In genomic region chr20:12614764-12615163, GRCh38 we compare ENCODE assay signal across 28 cellular contexts.
"Had no signal": no experiment of that assay in that cellular context is flagged by ENCODE, and none has a peak within 500 bp of the region (broad histone marks: within the 10 kb centered on the region; RNA-seq: fewer than 3 reads in every experiment).

No MANE protein-coding gene starts in this region.

- H3K36me3 ChIP-seq: stomach, suprapubic skin, thoracic aorta, thyroid gland, tibial artery, tibial nerve, transverse colon, upper lobe of left lung, upper lobe of right lung, uterus, vagina had no signal

- H3K4me1 Mint-ChIP-seq: stimulated activated effector memory CD8-positive, alpha-beta T cell treated with anti-CD3 and anti-CD28 coated beads, Interleukin-12 subunit alpha, Interleukin-12 subunit beta, amount 100 ng/mL, for 72 hours; stimulated activated memory B cell treated with anti-CD40 and anti-IgM and Interleukin-4, amounts not matched to agents 10 μg/mL and 1 μg/mL and 100 μg/mL, for 72 hours; stimulated activated naive B cell treated with anti-CD40 and anti-IgM and Interleukin-4, amounts not matched to agents 10 μg/mL and 1 μg/mL and 100 μg/mL, for 72 hours; stimulated activated naive CD8-positive, alpha-beta T cell treated with anti-CD3 and anti-CD28 coated beads, Interleukin-15, amount 100 ng/mL, for 72 hours had no signal

- H3K27me3 ChIP-seq: stomach, suprapubic skin, testis, thyroid gland, tibial artery, tibial nerve, transverse colon, upper lobe of left lung, upper lobe of right lung, uterus, vagina had no signal

- H3K4me1 ChIP-seq: stomach, suprapubic skin, testis, thyroid gland, tibial artery, tibial nerve, transverse colon, upper lobe of left lung, upper lobe of right lung, uterus, vagina had no signal

- H3K27ac ChIP-seq: stomach, suprapubic skin, testis, thoracic aorta, thyroid gland, tibial artery, tibial nerve, transverse colon, upper lobe of left lung, upper lobe of right lung, uterus, vagina had no signal

- DNase-seq: stimulated activated CD4-positive, alpha-beta T cell treated with anti-CD3 and anti-CD28 coated beads, Interleukin-2, amount 100 ng/mL, for 48 hours; stimulated activated CD4-positive, alpha-beta T cell treated with anti-CD3 and anti-CD28 coated beads, Interleukin-4, amount 100 ng/mL, for 1 hour; stimulated activated CD4-positive, alpha-beta T cell treated with anti-CD3 and anti-CD28 coated beads, Interleukin-4, amount 100 ng/mL, for 24 hours; stimulated activated CD4-positive, alpha-beta T cell treated with anti-CD3 and anti-CD28 coated beads, Interleukin-4, amount 100 ng/mL, for 4 hours; stimulated activated CD8-positive, alpha-beta memory T cell treated with anti-CD3 and anti-CD28 coated beads, Interleukin-4, amount 100 ng/mL, for 48 hours; stimulated activated naive B cell treated with anti-CD40 and anti-IgM and Interleukin-4, amounts not matched to agents 10 μg/mL and 1 μg/mL and 100 μg/mL, for 72 hours; stimulated activated naive CD4-positive, alpha-beta T cell; stimulated activated naive CD4-positive, alpha-beta T cell treated with Interleukin-2 at 50 U/mL for 16 hours; stimulated activated naive CD8-positive, alpha-beta T cell treated with anti-CD3 and anti-CD28 coated beads, Interleukin-15, amount 100 ng/mL, for 72 hours; stimulated activated naive CD8-positive, alpha-beta T cell treated with anti-CD3 and anti-CD28 coated beads, Interleukin-15, Interleukin-2, amounts not matched to agents 100 U/mL and 50 U/mL, for 24 hours; stomach; substantia nigra; testis; thyroid gland; tibial artery; transverse colon; trophoblast cell; upper lobe of left lung; upper lobe of right lung; uterus had no signal

- H3K9me3 ChIP-seq: testis, thoracic aorta, thyroid gland, tibial artery, upper lobe of left lung, upper lobe of right lung, uterus, vagina had no signal

- H3K9me3 Mint-ChIP-seq: type B pancreatic cell had no signal

- H3K4me3 Mint-ChIP-seq: stimulated activated effector memory CD8-positive, alpha-beta T cell treated with anti-CD3 and anti-CD28 coated beads, Interleukin-12 subunit alpha, Interleukin-12 subunit beta, amount 100 ng/mL, for 72 hours; stimulated activated memory B cell treated with anti-CD40 and anti-IgM and Interleukin-4, amounts not matched to agents 10 μg/mL and 1 μg/mL and 100 μg/mL, for 72 hours; stimulated activated naive B cell treated with anti-CD40 and anti-IgM and Interleukin-4, amounts not matched to agents 10 μg/mL and 1 μg/mL and 100 μg/mL, for 72 hours; stimulated activated naive CD8-positive, alpha-beta T cell treated with anti-CD3 and anti-CD28 coated beads, Interleukin-15, amount 100 ng/mL, for 72 hours; stimulated activated naive CD8-positive, alpha-beta T cell treated with anti-CD3 and anti-CD28 coated beads, Interleukin-15, Interleukin-2, amounts not matched to agents 100 ng/mL and 50 ng/mL, for 24 hours; type B pancreatic cell had no signal

- ATAC-seq: stimulated activated effector memory CD8-positive, alpha-beta T cell treated with anti-CD3 and anti-CD28 coated beads, Interleukin-12 subunit alpha, Interleukin-12 subunit beta, amount 100 ng/mL, for 72 hours; stimulated activated memory B cell treated with anti-CD40 and anti-IgM and Interleukin-4, amounts not matched to agents 10 μg/mL and 1 μg/mL and 100 μg/mL, for 72 hours; stimulated activated naive B cell treated with anti-CD40 and anti-IgM and Interleukin-4, amounts not matched to agents 10 μg/mL and 1 μg/mL and 100 μg/mL, for 72 hours; stimulated activated naive CD8-positive, alpha-beta T cell treated with anti-CD3 and anti-CD28 coated beads, Interleukin-15, amount 100 ng/mL, for 72 hours; stimulated activated naive CD8-positive, alpha-beta T cell treated with anti-CD3 and anti-CD28 coated beads, Interleukin-15, Interleukin-2, amounts not matched to agents 100 U/mL and 50 U/mL, for 24 hours; upper lobe of right lung had no signal

- H3K4me3 ChIP-seq: stomach, suprapubic skin, testis, thoracic aorta, thyroid gland, tibial artery, tibial nerve, transverse colon, upper lobe of left lung, upper lobe of right lung, uterus, vagina had no signal

- H3K36me3 Mint-ChIP-seq: stimulated activated effector memory CD8-positive, alpha-beta T cell treated with anti-CD3 and anti-CD28 coated beads, Interleukin-12 subunit alpha, Interleukin-12 subunit beta, amount 100 ng/mL, for 72 hours; stimulated activated memory B cell treated with anti-CD40 and anti-IgM and Interleukin-4, amounts not matched to agents 10 μg/mL and 1 μg/mL and 100 μg/mL, for 72 hours; stimulated activated naive B cell treated with anti-CD40 and anti-IgM and Interleukin-4, amounts not matched to agents 10 μg/mL and 1 μg/mL and 100 μg/mL, for 72 hours; type B pancreatic cell had no signal

- H3K27ac Mint-ChIP-seq: stimulated activated effector memory CD8-positive, alpha-beta T cell treated with anti-CD3 and anti-CD28 coated beads, Interleukin-12 subunit alpha, Interleukin-12 subunit beta, amount 100 ng/mL, for 72 hours; stimulated activated memory B cell treated with anti-CD40 and anti-IgM and Interleukin-4, amounts not matched to agents 10 μg/mL and 1 μg/mL and 100 μg/mL, for 72 hours; stimulated activated naive B cell treated with anti-CD40 and anti-IgM and Interleukin-4, amounts not matched to agents 10 μg/mL and 1 μg/mL and 100 μg/mL, for 72 hours; stimulated activated naive CD8-positive, alpha-beta T cell treated with anti-CD3 and anti-CD28 coated beads, Interleukin-15, amount 100 ng/mL, for 72 hours; stimulated activated naive CD8-positive, alpha-beta T cell treated with anti-CD3 and anti-CD28 coated beads, Interleukin-15, Interleukin-2, amounts not matched to agents 100 ng/mL and 50 ng/mL, for 24 hours; type B pancreatic cell had no signal

- H3K27me3 Mint-ChIP-seq: stimulated activated memory B cell treated with anti-CD40 and anti-IgM and Interleukin-4, amounts not matched to agents 10 μg/mL and 1 μg/mL and 100 μg/mL, for 72 hours; stimulated activated naive B cell treated with anti-CD40 and anti-IgM and Interleukin-4, amounts not matched to agents 10 μg/mL and 1 μg/mL and 100 μg/mL, for 72 hours; stimulated activated naive CD8-positive, alpha-beta T cell treated with anti-CD3 and anti-CD28 coated beads, Interleukin-15, amount 100 ng/mL, for 72 hours; stimulated activated naive CD8-positive, alpha-beta T cell treated with anti-CD3 and anti-CD28 coated beads, Interleukin-15, Interleukin-2, amounts not matched to agents 100 ng/mL and 50 ng/mL, for 24 hours; type B pancreatic cell had no signal
